ENCODE assay signal across 8 cellular contexts in the genomic region with DNA sequence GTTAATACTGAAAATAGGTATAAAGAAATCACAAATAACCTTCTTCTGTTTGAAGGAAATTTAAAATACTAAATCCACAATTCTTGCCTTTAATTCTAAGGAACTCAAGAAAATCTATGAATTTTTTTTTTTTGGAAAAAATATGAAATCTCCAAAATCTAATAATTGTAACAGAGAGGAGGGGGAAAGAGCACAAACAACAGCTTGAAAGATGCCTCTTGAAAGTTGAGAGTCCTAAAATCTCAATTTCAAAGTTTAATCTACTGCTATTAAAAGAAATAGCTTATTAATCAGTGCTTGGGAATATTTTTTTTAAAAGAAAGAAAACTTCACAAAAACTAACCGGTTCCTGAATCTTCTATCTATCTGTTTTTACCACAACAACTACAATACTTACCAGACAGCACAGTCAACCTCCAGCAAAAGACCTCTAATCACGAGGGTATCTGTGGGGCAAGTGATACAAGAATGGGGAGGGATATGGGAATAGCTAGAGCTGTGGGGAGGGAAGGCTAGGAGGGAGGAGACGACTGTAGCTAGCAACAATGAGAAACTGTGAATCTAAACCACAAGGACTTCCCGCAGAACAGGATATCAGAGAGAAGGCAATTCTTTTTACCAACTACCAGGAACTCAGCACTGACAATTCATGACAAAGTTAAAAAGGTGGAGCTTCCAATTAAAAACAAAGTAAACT. TPM values are rescaled to one million over a fixed set of nuclear protein-coding genes. Genes with fewer than 3 reads are reported as not detected.
DNase-seq lines count a peak whose midpoint lies in the region; ATAC-seq and TF ChIP-seq lines count a peak whose summit lies in the region.

A gene with protein sequence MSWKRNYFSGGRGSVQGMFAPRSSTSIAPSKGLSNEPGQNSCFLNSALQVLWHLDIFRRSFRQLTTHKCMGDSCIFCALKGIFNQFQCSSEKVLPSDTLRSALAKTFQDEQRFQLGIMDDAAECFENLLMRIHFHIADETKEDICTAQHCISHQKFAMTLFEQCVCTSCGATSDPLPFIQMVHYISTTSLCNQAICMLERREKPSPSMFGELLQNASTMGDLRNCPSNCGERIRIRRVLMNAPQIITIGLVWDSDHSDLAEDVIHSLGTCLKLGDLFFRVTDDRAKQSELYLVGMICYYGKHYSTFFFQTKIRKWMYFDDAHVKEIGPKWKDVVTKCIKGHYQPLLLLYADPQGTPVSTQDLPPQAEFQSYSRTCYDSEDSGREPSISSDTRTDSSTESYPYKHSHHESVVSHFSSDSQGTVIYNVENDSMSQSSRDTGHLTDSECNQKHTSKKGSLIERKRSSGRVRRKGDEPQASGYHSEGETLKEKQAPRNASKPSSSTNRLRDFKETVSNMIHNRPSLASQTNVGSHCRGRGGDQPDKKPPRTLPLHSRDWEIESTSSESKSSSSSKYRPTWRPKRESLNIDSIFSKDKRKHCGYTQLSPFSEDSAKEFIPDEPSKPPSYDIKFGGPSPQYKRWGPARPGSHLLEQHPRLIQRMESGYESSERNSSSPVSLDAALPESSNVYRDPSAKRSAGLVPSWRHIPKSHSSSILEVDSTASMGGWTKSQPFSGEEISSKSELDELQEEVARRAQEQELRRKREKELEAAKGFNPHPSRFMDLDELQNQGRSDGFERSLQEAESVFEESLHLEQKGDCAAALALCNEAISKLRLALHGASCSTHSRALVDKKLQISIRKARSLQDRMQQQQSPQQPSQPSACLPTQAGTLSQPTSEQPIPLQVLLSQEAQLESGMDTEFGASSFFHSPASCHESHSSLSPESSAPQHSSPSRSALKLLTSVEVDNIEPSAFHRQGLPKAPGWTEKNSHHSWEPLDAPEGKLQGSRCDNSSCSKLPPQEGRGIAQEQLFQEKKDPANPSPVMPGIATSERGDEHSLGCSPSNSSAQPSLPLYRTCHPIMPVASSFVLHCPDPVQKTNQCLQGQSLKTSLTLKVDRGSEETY (N-terminal part only) (minus strand): TSS at position 462 of the 697 bp plus-strand sequence. CDS start 15,684 bp downstream, outside the sequence.

- peak within 1 kb of the TSS; percentile 21; the same call in 1 of the 2 replicates for H2AFZ ChIP-seq in OCI-LY7 (ENCODE audit: low read length)

- H4K20me1 ChIP-seq in OCI-LY7 (ENCODE audit: insufficient read depth, low read length), result no peaks in the 10 kb centered on the region

- CTCF ChIA-PET in OCI-LY7 (lab: Charles Lee; ENCODE audit: unreplicated experiment), result no interaction called here

- H3K27ac ChIP-seq in OCI-LY7 (ENCODE audit: low read depth, low read length, poor library complexity, severe bottlenecking), result no peak within 1 kb of the TSS
- peak within 1 kb of the TSS in 6 of 8 donors; percentile 30 to 52 (median 42) for H3K27ac ChIP-seq in spleen

- peak; percentile 78 for DNase-seq in GM03348 (ENCODE audit: low spot score)
- peak; percentile 9 for DNase-seq in OCI-LY7 (ENCODE audit: low spot score)
- peak; percentile 92 for DNase-seq in choroid plexus epithelial cell (ENCODE audit: low read depth)
- peak; percentile 79 for DNase-seq in kidney epithelial cell (ENCODE audit: low read depth)
- no peak for DNase-seq in spleen

- intact Hi-C loops in OCI-LY7 (cut with micrococcal nuclease; ENCODE audit: unreplicated experiment), result no loop called here
- intact Hi-C loops in spleen (cut with DNase I; ENCODE audit: low total_unique reads), result no loop called here

- H3K79me2 ChIP-seq in OCI-LY7 (ENCODE audit: insufficient read depth, low read depth, low read length), result no peaks in the 10 kb centered on the region

- no peaks in the 10 kb centered on the region for H3K36me3 ChIP-seq in OCI-LY7 (ENCODE audit: insufficient read depth, low read length)
- H3K36me3 ChIP-seq in kidney epithelial cell (ENCODE audit: control insufficient read depth, insufficient read depth, low read length), result no peaks in the 10 kb centered on the region
- H3K36me3 ChIP-seq in spleen, result no peaks in the 10 kb centered on the region

- POLR2A ChIA-PET in OCI-LY7 (lab: Charles Lee), result interaction anchor here (0.5 to 1.6 kb wide), 6 partner anchors 9 to 172 kb away, joined by 4 to 8 read pairs (median 4); no protein-coding TSS in a partner anchor

- no peak for TF ChIP-seq POLR2A in spleen (IDR thresholded peaks at IDR 0.05)

- BruUV-seq in OCI-LY7 (replicated peaks; lab: Mats Ljungman, UMichigan), result no TSS peak

- TF ChIP-seq CTCF in OCI-LY7 (conservative IDR thresholded peaks at IDR 0.05; ENCODE audit: low read length), result no peak
- no peak for TF ChIP-seq CTCF in choroid plexus epithelial cell (conservative IDR thresholded peaks at IDR 0.05; ENCODE audit: low read depth, low read length)
- TF ChIP-seq CTCF in kidney epithelial cell (IDR thresholded peaks at IDR 0.05; ENCODE audit: insufficient read depth, low read length, poor library complexity, severe bottlenecking), result no peak
- TF ChIP-seq CTCF in spleen (IDR thresholded peaks at IDR 0.05 in 8 of 11, conservative IDR thresholded peaks at IDR 0.05 in 3 of 11), result no peak

- H3K27me3 ChIP-seq in kidney epithelial cell (ENCODE audit: control insufficient read depth, insufficient read depth, low read length) (no peaks in the 10 kb centered on the region), spleen (replicated peaks in 1 of 7) (no peaks in the 10 kb centered on the region)

- H3K4me3 ChIP-seq in OCI-LY7 (ENCODE audit: low read depth, low read length, poor library complexity, severe bottlenecking), result peak within 1 kb of the TSS; percentile 12
- H3K4me3 ChIP-seq in choroid plexus epithelial cell (ENCODE audit: low read depth, low read length), result peak within 1 kb of the TSS; percentile 38
- H3K4me3 ChIP-seq in kidney epithelial cell (ENCODE audit: low read depth, low read length), result peak within 1 kb of the TSS; percentile 13
- H3K4me3 ChIP-seq in spleen, result no peak within 1 kb of the TSS

- WGBS in spleen, 5 donors, result 8 to 14% (median 10%) methylated on average over 4 of the region's 4 CpGs

- no peaks in the 10 kb centered on the region for H3K9me2 ChIP-seq in OCI-LY7 (ENCODE audit: insufficient read depth, low read length)

- H3K4me2 ChIP-seq in OCI-LY7 (ENCODE audit: low read length), result peak within 1 kb of the TSS; percentile 44

- peaks cover 17% of the 10 kb centered on the region for H3K4me1 ChIP-seq in OCI-LY7 (ENCODE audit: insufficient read depth, low read length, poor library complexity, severe bottlenecking)
- H3K4me1 ChIP-seq in spleen, result peaks cover 10 to 42% (median 25%) of the 10 kb centered on the region in 6 donors

- no peaks in the 10 kb centered on the region for H3K9me3 ChIP-seq in OCI-LY7 (ENCODE audit: low read length)
- no peaks in the 10 kb centered on the region for H3K9me3 ChIP-seq in spleen

- ATAC-seq in GM19467 (IDR thresholded peaks at IDR 0.05; ENCODE audit: unreplicated experiment) (no peak), HG03175 (IDR thresholded peaks at IDR 0.05; ENCODE audit: unreplicated experiment) (no peak), GM21529 (IDR thresholded peaks at IDR 0.05; ENCODE audit: unreplicated experiment) (no peak)

RNA-seq across cellular contexts. Expression of the gene that starts here (rescaled TPM):
- total RNA-seq in OCI-LY7 (2014; rRNA removed; shearing (Covaris generic)), result 9.7 and 15.2 TPM in 2 replicates
- total RNA-seq in OCI-LY7 (2022) (16.4 and 17.6 TPM in 2 replicates), kidney epithelial cell (64.2 and 77.6 TPM in 2 replicates), spleen (10 to 100 TPM in 4 of 7 donors, 1 to 10 TPM in 3; 5.6 to 16.8 (median 10.6) TPM)
- polyA plus RNA-seq in spleen, result 1 to 10 TPM; 1.1 to 2.0 (median 1.7) TPM

Comparison
In these comparisons a context has a peak if more than half of its experiments do, and no peak if none do; other contexts are left out.
1. H3K4me3 ChIP-seq: peak in OCI-LY7 (single experiment), choroid plexus epithelial cell (single experiment) and kidney epithelial cell (single experiment); none in spleen (0 of 8).